In the genomic region with DNA sequence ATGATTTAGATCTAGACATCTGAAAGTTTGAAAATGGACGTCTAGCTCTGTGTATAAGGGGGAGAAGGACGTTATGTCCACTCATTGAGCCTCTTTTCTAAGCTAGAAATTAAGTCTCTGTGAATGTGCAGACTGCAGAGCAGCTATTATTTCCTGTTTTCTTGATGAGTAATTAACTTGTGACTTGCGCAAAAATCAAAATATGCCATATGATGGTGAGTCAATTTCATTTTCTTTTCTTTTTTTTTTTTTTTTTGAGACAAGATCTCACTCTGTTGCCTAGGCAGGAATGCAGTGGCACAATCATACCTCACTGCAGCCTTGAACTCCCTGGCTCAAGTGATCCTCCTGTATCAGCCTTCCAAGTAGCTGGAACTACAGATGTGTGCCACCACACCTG, we compare ENCODE assay signal across 10 cellular contexts. TPM values are rescaled to one million over a fixed set of nuclear protein-coding genes. Genes with fewer than 3 reads are reported as not detected.
DNase-seq lines count a peak whose midpoint lies in the region; ATAC-seq, FAIRE-seq and TF ChIP-seq lines count a peak whose summit lies in the region.
"Had no signal": no experiment of that assay in that cellular context is flagged by ENCODE, and none has a peak within 500 bp of the region (broad histone marks: within the 10 kb centered on the region; RNA-seq: fewer than 3 reads in every experiment).

No MANE protein-coding gene starts in this region.

- no peaks in the 10 kb centered on the region for H3K4me1 Mint-ChIP-seq in mesothelial cell of epicardium

- no peak overlapping the region for H3K27ac Mint-ChIP-seq in mesothelial cell of epicardium

- H3K4me2 ChIP-seq in keratinocyte (ENCODE audit: control insufficient read depth, extremely low read depth, insufficient read depth, low read depth, low read length), result peak overlapping the region; percentile 39

- intact Hi-C loops in left cardiac atrium (cut with DNase I) (no loop called here), heart left ventricle (cut with DNase I) (no loop called here), ascending aorta (cut with DNase I) (no loop called here), uterus (cut with DNase I; ENCODE audit: low total_unique reads) (no loop called here)

- H3K9ac ChIP-seq in keratinocyte (ENCODE audit: control insufficient read depth, extremely low read depth, insufficient read depth, low read length), result peak overlapping the region; percentile 56

- H3K36me3 ChIP-seq in heart left ventricle (peaks cover 0 to 26% (median 17%) of the 10 kb centered on the region in 9 donors), ascending aorta (peaks cover 0 to 7% of the 10 kb centered on the region in 2 donors), keratinocyte (ENCODE audit: control insufficient read depth in 2 of 2, extremely low read depth in 1 of 2, insufficient read depth in 2 of 2, low read length in 2 of 2) (no peaks in the 10 kb centered on the region), uterus (no peaks in the 10 kb centered on the region)

- peaks cover 0 to 31% (median 0%) of the 10 kb centered on the region in 12 donors for H3K4me1 ChIP-seq in heart left ventricle
- peaks cover 10 to 30% of the 10 kb centered on the region in 2 donors for H3K4me1 ChIP-seq in ascending aorta
- peaks cover 10% of the 10 kb centered on the region for H3K4me1 ChIP-seq in keratinocyte (ENCODE audit: control insufficient read depth, extremely low read depth, insufficient read depth, low read length)
- H3K4me1 ChIP-seq in uterus, result no peaks in the 10 kb centered on the region

- H4K20me1 ChIP-seq in keratinocyte (ENCODE audit: control insufficient read depth, extremely low read depth, insufficient read depth, low read length), result no peaks in the 10 kb centered on the region

- H3K36me3 Mint-ChIP-seq in mesothelial cell of epicardium, result peaks cover 3% of the 10 kb centered on the region

- H3K79me2 ChIP-seq in keratinocyte (ENCODE audit: control insufficient read depth, insufficient read depth, low read length), result no peaks in the 10 kb centered on the region

- H3K27me3 Mint-ChIP-seq in mesothelial cell of epicardium (ENCODE audit: low read depth), result no peaks in the 10 kb centered on the region

- H3K9me3 Mint-ChIP-seq in mesothelial cell of epicardium, result no peaks in the 10 kb centered on the region

- H3K4me3 ChIP-seq in heart left ventricle, result no peak overlapping the region
- H3K4me3 ChIP-seq in ascending aorta, result peak overlapping the region in 1 of 2 donors; percentile 9
- no peak overlapping the region for H3K4me3 ChIP-seq in keratinocyte (ENCODE audit: control insufficient read depth in 2 of 3, extremely low read depth in 1 of 3, insufficient read depth in 2 of 3, low read depth in 1 of 3, low read length in 3 of 3)
- H3K4me3 ChIP-seq in uterus, result no peak overlapping the region

- ATAC-seq in left cardiac atrium (peak; percentile 12 to 61), heart left ventricle (no peak), HG03354 (IDR thresholded peaks at IDR 0.05; ENCODE audit: poor library complexity, severe bottlenecking, unreplicated experiment) (no peak)

- no peaks in the 10 kb centered on the region for H3K9me1 ChIP-seq in keratinocyte (ENCODE audit: control insufficient read depth, extremely low read depth, insufficient read depth, low read length)

- dilution Hi-C loops in keratinocyte (cut with MboI; ENCODE audit: extremely low pct_ligation_motif_present, low sequenced_read_pairs), result no loop called here

- H3K4me3 Mint-ChIP-seq in mesothelial cell of epicardium, result no peak overlapping the region

- no peaks in the 10 kb centered on the region for H3K9me3 ChIP-seq in heart left ventricle
- no peaks in the 10 kb centered on the region for H3K9me3 ChIP-seq in ascending aorta
- H3K9me3 ChIP-seq in keratinocyte (ENCODE audit: control insufficient read depth, low read depth, low read length), result no peaks in the 10 kb centered on the region
- H3K9me3 ChIP-seq in uterus, result no peaks in the 10 kb centered on the region

- H2AFZ ChIP-seq in keratinocyte (ENCODE audit: control insufficient read depth, low read length), result peak overlapping the region; percentile 54

- TF ChIP-seq CTCF in heart left ventricle (IDR thresholded peaks at IDR 0.05) (no peak), ascending aorta (IDR thresholded peaks at IDR 0.05) (no peak), keratinocyte (optimal IDR thresholded peaks at IDR 0.05 in 1 of 3, IDR thresholded peaks at IDR 0.05 in 1 of 3, conservative IDR thresholded peaks at IDR 0.05 in 1 of 3; ENCODE audit: extremely low read depth in 1 of 3, insufficient read depth in 2 of 3, low read length in 3 of 3) (no peak), uterus (IDR thresholded peaks at IDR 0.05) (no peak), mesothelial cell of epicardium (IDR thresholded peaks at IDR 0.05; ENCODE audit: unreplicated experiment) (no peak)

- TF ChIP-seq POLR2A in heart left ventricle (IDR thresholded peaks at IDR 0.05), result no peak
- TF ChIP-seq POLR2A in uterus (IDR thresholded peaks at IDR 0.05), result no peak

- 72 to 78% (median 75%) methylated on average over 3 of the region's 3 CpGs for WGBS in heart left ventricle, 4 donors

- no peaks in the 10 kb centered on the region for H3K27me3 ChIP-seq in heart left ventricle
- no peaks in the 10 kb centered on the region for H3K27me3 ChIP-seq in ascending aorta
- no peaks in the 10 kb centered on the region for H3K27me3 ChIP-seq in keratinocyte (ENCODE audit: control insufficient read depth, extremely low read depth, insufficient read depth, low read length)
- no peaks in the 10 kb centered on the region for H3K27me3 ChIP-seq in uterus

- no peak for DNase-seq in left cardiac atrium
- DNase-seq in heart left ventricle, result no peak
- no peak for DNase-seq in ascending aorta (ENCODE audit: low spot score in 2 of 2)
- DNase-seq in keratinocyte (ENCODE audit: low read depth, low spot score), result peak; percentile 38
- no peak for DNase-seq in uterus
- no peak for DNase-seq in C1 segment of cervical spinal cord (lab: John Stamatoyannopoulos, UW)
- no peak for DNase-seq in mesothelial cell of epicardium (ENCODE audit: low spot score in 2 of 2, unreplicated experiment in 2 of 2)
- DNase-seq: activated naive CD4-positive, alpha-beta T cell; MM.1S had no signal

- FAIRE-seq in keratinocyte (lab: Jason Lieb, UNC), result peak; percentile 81

- H3K27ac ChIP-seq in heart left ventricle (peak overlapping the region in 1 of 12 donors; percentile 85), ascending aorta (peak overlapping the region; percentile 70 to 78), keratinocyte (ENCODE audit: control insufficient read depth, insufficient read depth, low read length) (peak overlapping the region; percentile 87), uterus (peak overlapping the region; percentile 1 to 33)

RNA-seq across cellular contexts. Expression of gene LACTB, which starts 14.1 kb away (rescaled TPM):
- 10 to 100 TPM; 18.2 to 20.3 TPM for total RNA-seq in left cardiac atrium
- total RNA-seq in heart left ventricle, result 10 to 100 TPM; 17.9 to 31.0 (median 22.7) TPM
- polyA plus RNA-seq in heart left ventricle, result 10 to 100 TPM; 21.6 to 25.9 TPM
- 4.6 TPM for total RNA-seq in ascending aorta
- polyA plus RNA-seq in keratinocyte, result 17.4 to 27.4 TPM (median 19.1 TPM) in 3 replicates
- polyA plus RNA-seq in keratinocyte (2011; ENCODE audit: low read depth), result 65.0 TPM
- 17.6 and 25.8 TPM in 2 replicates for polyA plus RNA-seq in keratinocyte (2011; cell fraction: cytosol; rRNA removed)
- 19.3 and 27.2 TPM in 2 replicates for polyA plus RNA-seq in keratinocyte (2011; cell fraction: nucleus; rRNA removed)
- 18.3 and 27.6 TPM in 2 replicates for polyA plus RNA-seq in keratinocyte (2012; ENCODE audit: low replicate concordance)
- polyA minus RNA-seq in keratinocyte, result 0.49 to 7.8 TPM (median 7.1 TPM) in 3 replicates
- 8.4 TPM for polyA minus RNA-seq in keratinocyte (2011; cell fraction: cytosol; rRNA and poly(A)+ RNA removed)
- 6.8 and 13.0 TPM in 2 replicates for polyA minus RNA-seq in keratinocyte (2011; cell fraction: nucleus; rRNA and poly(A)+ RNA removed)
- total RNA-seq in uterus, result 10 to 100 TPM in 2 of 4 donors, 1 to 10 TPM in 2; 7.9 to 13.6 (median 9.6) TPM
- 7.6 to 9.0 TPM (median 8.2 TPM) in 3 replicates for total RNA-seq in mesothelial cell of epicardium

RNA-seq across cellular contexts. Expression of gene RPS27L, which starts 21.5 kb away (rescaled TPM):
- 100 to 1,000 TPM; 137 to 159 TPM for total RNA-seq in left cardiac atrium
- total RNA-seq in heart left ventricle, result 100 to 1,000 TPM in 7 of 9 donors, 10 to 100 TPM in 2; 61.3 to 221 (median 137) TPM
- polyA plus RNA-seq in heart left ventricle, result 100 to 1,000 TPM in 1 of 2 donors, 10 to 100 TPM in 1; 53.4 to 141 TPM
- 16.9 TPM for total RNA-seq in ascending aorta
- polyA plus RNA-seq in keratinocyte, result 123 to 208 TPM (median 154 TPM) in 3 replicates
- polyA plus RNA-seq in keratinocyte (2011; ENCODE audit: low read depth), result 24.1 TPM
- polyA plus RNA-seq in keratinocyte (2011; cell fraction: cytosol; rRNA removed), result 180 and 341 TPM in 2 replicates
- 63.1 and 79.2 TPM in 2 replicates for polyA plus RNA-seq in keratinocyte (2011; cell fraction: nucleus; rRNA removed)
- 171 and 189 TPM in 2 replicates for polyA plus RNA-seq in keratinocyte (2012; ENCODE audit: low replicate concordance)
- 15.4 to 36.3 TPM (median 20.9 TPM) in 3 replicates for polyA minus RNA-seq in keratinocyte
- 46.2 TPM for polyA minus RNA-seq in keratinocyte (2011; cell fraction: cytosol; rRNA and poly(A)+ RNA removed)
- polyA minus RNA-seq in keratinocyte (2011; cell fraction: nucleus; rRNA and poly(A)+ RNA removed), result 7.2 and 18.6 TPM in 2 replicates
- total RNA-seq in uterus, result 100 to 1,000 TPM in 1 of 4 donors, 10 to 100 TPM in 3; 33.5 to 207 (median 54.5) TPM
- total RNA-seq in mesothelial cell of epicardium, result 124 to 132 TPM (median 130 TPM) in 3 replicates

RNA-seq across cellular contexts. Expression of gene RAB8B, which starts 53.6 kb away (rescaled TPM):
- total RNA-seq in left cardiac atrium (10 to 100 TPM; 19.7 to 21.9 TPM), heart left ventricle (10 to 100 TPM in 2 of 9 donors, 1 to 10 TPM in 7; 6.3 to 32.6 (median 8.4) TPM), ascending aorta (25.1 TPM), uterus (100 to 1,000 TPM in 1 of 4 donors, 10 to 100 TPM in 3; 47.6 to 179 (median 67.1) TPM), mesothelial cell of epicardium (20.2 to 27.1 TPM (median 22.7 TPM) in 3 replicates)
- polyA plus RNA-seq in heart left ventricle (1 to 10 TPM; 2.5 to 6.2 TPM), keratinocyte (26.4 to 34.6 TPM (median 31.2 TPM) in 3 replicates)
- polyA plus RNA-seq in keratinocyte (2011; ENCODE audit: low read depth), result 53.6 TPM
- polyA plus RNA-seq in keratinocyte (2011; cell fraction: cytosol; rRNA removed), result 42.9 and 50.0 TPM in 2 replicates
- polyA plus RNA-seq in keratinocyte (2011; cell fraction: nucleus; rRNA removed), result 27.8 and 33.4 TPM in 2 replicates
- polyA plus RNA-seq in keratinocyte (2012; ENCODE audit: low replicate concordance), result 22.4 and 27.3 TPM in 2 replicates
- 6.6 to 27.2 TPM (median 24.0 TPM) in 3 replicates for polyA minus RNA-seq in keratinocyte
- 77.3 TPM for polyA minus RNA-seq in keratinocyte (2011; cell fraction: cytosol; rRNA and poly(A)+ RNA removed)
- 18.4 and 30.9 TPM in 2 replicates for polyA minus RNA-seq in keratinocyte (2011; cell fraction: nucleus; rRNA and poly(A)+ RNA removed)

Comparison
In these comparisons a context has a peak if more than half of its experiments do, and no peak if none do; other contexts are left out.
1. ATAC-seq: peak in left cardiac atrium (2 of 2); none in heart left ventricle (0 of 4) and HG03354 (single experiment).